In the genomic region with DNA sequence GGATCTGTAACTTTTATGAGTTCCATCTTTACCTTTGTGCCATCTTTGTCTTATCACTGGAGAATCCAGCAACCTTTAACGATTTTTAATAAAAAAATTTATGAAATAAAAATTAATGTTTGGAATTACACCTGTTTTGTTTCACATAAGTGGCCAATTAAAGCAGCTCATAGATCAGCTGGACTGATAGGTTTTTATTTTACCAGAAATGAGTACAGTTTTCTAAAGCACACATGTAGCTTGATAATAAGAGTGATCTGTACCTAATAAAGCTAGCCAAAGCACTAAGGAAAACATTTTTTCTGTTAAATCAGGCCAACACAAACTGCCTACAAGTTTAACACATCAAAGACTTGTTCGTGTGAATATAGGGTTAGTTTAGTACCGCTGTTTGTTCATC, we compare ENCODE assay signal across 17 cellular contexts.
DNase-seq lines count a peak whose midpoint lies in the region; ATAC-seq and TF ChIP-seq lines count a peak whose summit lies in the region.
"Had no signal": no experiment of that assay in that cellular context is flagged by ENCODE, and none has a peak within 500 bp of the region (broad histone marks: within the 10 kb centered on the region; RNA-seq: fewer than 3 reads in every experiment).

No MANE protein-coding gene starts in this region.

- 66 to 81% methylated on average over 3 of the region's 3 CpGs for WGBS in heart right ventricle, 2 donors
- 69% methylated on average over 3 of the region's 3 CpGs for WGBS in suprapubic skin

- no peak for TF ChIP-seq POLR2A in suprapubic skin (IDR thresholded peaks at IDR 0.05)

- H3K27me3 ChIP-seq in left ventricle myocardium inferior (ENCODE audit: low read depth) (no peaks in the 10 kb centered on the region), heart right ventricle (no peaks in the 10 kb centered on the region), adipocyte (replicated peaks; ENCODE audit: control insufficient read depth, insufficient read depth, low read length) (no peaks in the 10 kb centered on the region), fibroblast of lung (ENCODE audit: control insufficient read depth, insufficient read depth, low read length) (no peaks in the 10 kb centered on the region), suprapubic skin (no peaks in the 10 kb centered on the region)

- intact Hi-C loops in left ventricle myocardium inferior (cut with micrococcal nuclease) (no loop called here), heart right ventricle (cut with DNase I) (no loop called here)

- H3K36me3 ChIP-seq in left ventricle myocardium inferior (no peaks in the 10 kb centered on the region), heart right ventricle (no peaks in the 10 kb centered on the region), adipocyte (ENCODE audit: control insufficient read depth, insufficient read depth, low read length, severe bottlenecking) (no peaks in the 10 kb centered on the region), fibroblast of lung (ENCODE audit: control insufficient read depth, insufficient read depth, low read length) (no peaks in the 10 kb centered on the region), suprapubic skin (no peaks in the 10 kb centered on the region)

- H3K79me2 ChIP-seq in fibroblast of lung (ENCODE audit: control insufficient read depth, insufficient read depth, low read length) = no peaks in the 10 kb centered on the region

- DNase-seq in left ventricle myocardium inferior (no peak), heart right ventricle (no peak), adipocyte (ENCODE audit: low read depth) (no peak), fibroblast of lung (ENCODE audit: low read depth in 2 of 2) (no peak), suprapubic skin (ENCODE audit: low spot score in 2 of 2) (no peak), 8988T (no peak)
- DNase-seq in stimulated activated CD4-positive, alpha-beta T cell treated with anti-CD3 and anti-CD28 coated beads, Interleukin-2, amount 100 ng/mL, for 48 hours = no peak
- DNase-seq: DMS79, KG1, NCI-H1105, NCI-H146, NCI-H2029, NCI-H226, NCI-H510A treated with DMSO at 0.1 percent for 48 hours, NCI-H748 treated with DMSO at 0.1 percent for 48 hours had no signal

- no peaks in the 10 kb centered on the region for H3K4me1 ChIP-seq in left ventricle myocardium inferior
- H3K4me1 ChIP-seq in heart right ventricle = no peaks in the 10 kb centered on the region
- H3K4me1 ChIP-seq in adipocyte (ENCODE audit: control insufficient read depth, insufficient read depth, low read length) = peaks cover 15% of the 10 kb centered on the region
- H3K4me1 ChIP-seq in fibroblast of lung (ENCODE audit: control insufficient read depth, extremely low read depth, insufficient read depth, low read length) = peaks cover 2% of the 10 kb centered on the region
- H3K4me1 ChIP-seq in suprapubic skin = peaks cover 20% of the 10 kb centered on the region

- H3K9ac ChIP-seq in adipocyte (ENCODE audit: low read length) = peak overlapping the region; percentile 44
- no peak overlapping the region for H3K9ac ChIP-seq in fibroblast of lung (ENCODE audit: insufficient read depth, low read length)

- TF ChIP-seq EP300 in suprapubic skin (IDR thresholded peaks at IDR 0.05) = no peak

- peak overlapping the region; percentile 5 for H3K27ac ChIP-seq in left ventricle myocardium inferior (replicated peaks)
- peak overlapping the region in 3 of 10 donors; percentile 3 to 41 (median 37) for H3K27ac ChIP-seq in heart right ventricle
- H3K27ac ChIP-seq in fibroblast of lung (ENCODE audit: insufficient read depth, low read length) = peak overlapping the region; percentile 4
- H3K27ac ChIP-seq in suprapubic skin = peak overlapping the region; percentile 73
- H3K27ac ChIP-seq: 22Rv1 had no signal

- no peak overlapping the region for H3K4me2 ChIP-seq in fibroblast of lung (ENCODE audit: extremely low read depth, insufficient read depth, low read length)

- ATAC-seq in heart right ventricle = no peak
- no peak for ATAC-seq in GM21423 (IDR thresholded peaks at IDR 0.05; ENCODE audit: unreplicated experiment)

- TF ChIP-seq CTCF in left ventricle myocardium inferior (IDR thresholded peaks at IDR 0.05; ENCODE audit: borderline replicate concordance) = no peak
- no peak for TF ChIP-seq CTCF in heart right ventricle (IDR thresholded peaks at IDR 0.05)
- TF ChIP-seq CTCF in fibroblast of lung (conservative IDR thresholded peaks at IDR 0.05 in 1 of 2, IDR thresholded peaks at IDR 0.05 in 1 of 2; ENCODE audit: low read depth in 1 of 2, low read length in 2 of 2) = no peak
- no peak for TF ChIP-seq CTCF in suprapubic skin (IDR thresholded peaks at IDR 0.05)

- H3K4me3 ChIP-seq in left ventricle myocardium inferior (no peak overlapping the region), heart right ventricle (no peak overlapping the region), adipocyte (ENCODE audit: low read length) (peak overlapping the region; percentile 73), fibroblast of lung (replicated peaks in 1 of 4; ENCODE audit: control extremely low read depth in 1 of 4, insufficient read depth in 1 of 4, low read depth in 3 of 4, low read length in 4 of 4) (no peak overlapping the region), suprapubic skin (no peak overlapping the region)

- no peaks in the 10 kb centered on the region for H4K20me1 ChIP-seq in fibroblast of lung (ENCODE audit: control insufficient read depth, extremely low read depth, insufficient read depth, low read length)

- no peak overlapping the region for H2AFZ ChIP-seq in fibroblast of lung (ENCODE audit: low read length)

- H3K9me3 ChIP-seq in left ventricle myocardium inferior (replicated peaks) (no peaks in the 10 kb centered on the region), heart right ventricle (no peaks in the 10 kb centered on the region), adipocyte (ENCODE audit: control insufficient read depth, low read length) (no peaks in the 10 kb centered on the region), fibroblast of lung (ENCODE audit: control insufficient read depth, insufficient read depth, low read depth, low read length) (no peaks in the 10 kb centered on the region), suprapubic skin (no peaks in the 10 kb centered on the region)
